In genomic region chr3:33949074-33949473, GRCh38 we compare ENCODE assay signal across 32 cellular contexts.
"Had no signal": no experiment of that assay in that cellular context is flagged by ENCODE, and none has a peak within 500 bp of the region (broad histone marks: within the 10 kb centered on the region; RNA-seq: fewer than 3 reads in every experiment).

No MANE protein-coding gene starts in this region.

- H3K27me3 Mint-ChIP-seq: activated B cell treated with CpG ODN at 0.5 μM for 24 hours; activated CD4-positive, alpha-beta memory T cell treated with anti-CD3 and anti-CD28 coated beads for 36 hours; activated CD4-positive, alpha-beta T cell treated with anti-CD3 and anti-CD28 coated beads, Interleukin-2, amount 10 ng/mL, durations not matched to agents 24 days and 14 days; activated naive CD4-positive, alpha-beta T cell treated with anti-CD3 and anti-CD28 coated beads, Interleukin-2, amount 10 ng/mL, durations not matched to agents 7 days and 5 days had no signal

- H3K36me3 Mint-ChIP-seq: activated CD4-positive, alpha-beta memory T cell treated with anti-CD3 and anti-CD28 coated beads for 36 hours; activated CD8-positive, alpha-beta memory T cell treated with anti-CD3 and anti-CD28 coated beads, Interleukin-2, amount 10 ng/mL, durations not matched to agents 7 days and 5 days; activated naive CD4-positive, alpha-beta T cell treated with anti-CD3 and anti-CD28 coated beads, Interleukin-2, amount 10 ng/mL, durations not matched to agents 7 days and 5 days; activated naive CD4-positive, alpha-beta T cell treated with anti-CD3 and anti-CD28 coated beads, Interleukin-2, amount 50 U/mL, for 72 hours; activated naive CD8-positive, alpha-beta T cell treated with anti-CD3 and anti-CD28 coated beads, Interleukin-2, amount 10 ng/mL, durations not matched to agents 7 days and 5 days; brain had no signal

- H3K27me3 ChIP-seq: ascending aorta, breast epithelium, gastrocnemius medialis had no signal

- H3K4me3 ChIP-seq: ascending aorta, breast epithelium, gastrocnemius medialis, heart left ventricle had no signal

- H3K4me3 Mint-ChIP-seq: activated B cell treated with CpG ODN at 0.5 μM for 24 hours; activated CD4-positive, alpha-beta memory T cell treated with anti-CD3 and anti-CD28 coated beads for 36 hours; activated CD4-positive, alpha-beta T cell treated with anti-CD3 and anti-CD28 coated beads, Interleukin-2, amount 10 ng/mL, durations not matched to agents 24 days and 14 days; activated CD8-positive, alpha-beta memory T cell treated with anti-CD3 and anti-CD28 coated beads, Interleukin-2, amount 10 ng/mL, durations not matched to agents 7 days and 5 days; activated CD8-positive, alpha-beta T cell treated with anti-CD3 and anti-CD28 coated beads, Interleukin-2, amount 10 ng/mL, durations not matched to agents 7 days and 5 days; activated naive CD4-positive, alpha-beta T cell treated with anti-CD3 and anti-CD28 coated beads, Interleukin-2, amount 10 ng/mL, durations not matched to agents 7 days and 5 days; activated naive CD8-positive, alpha-beta T cell treated with anti-CD3 and anti-CD28 coated beads, Interleukin-2, amount 10 ng/mL, durations not matched to agents 7 days and 5 days; activated T-helper 1 cell treated with anti-CD3 and anti-CD28 coated beads, Interleukin-12 subunit alpha, Interleukin-12 subunit beta, Interleukin-2, Interleukin-4 antibody, amounts not matched to agents 30 ng/mL and 10 ng/mL and 1 ng/mL, durations not matched to agents 14 hours and 24 hours and 36 hours; brain; central memory CD8-positive, alpha-beta T cell; effector memory CD8-positive, alpha-beta T cell; T-helper 17 cell; T-helper 2 cell treated with Interferon-gamma antibody and Interleukin-4, amounts not matched to agents 5 μg/mL and 100 μg/mL, for 36 hours had no signal

- H3K27ac Mint-ChIP-seq: activated B cell treated with CpG ODN at 0.5 μM for 24 hours; activated CD4-positive, alpha-beta memory T cell treated with anti-CD3 and anti-CD28 coated beads for 36 hours; activated CD4-positive, alpha-beta T cell treated with anti-CD3 and anti-CD28 coated beads, Interleukin-2, amount 10 ng/mL, durations not matched to agents 24 days and 14 days; activated CD8-positive, alpha-beta memory T cell treated with anti-CD3 and anti-CD28 coated beads, Interleukin-2, amount 10 ng/mL, durations not matched to agents 7 days and 5 days; activated CD8-positive, alpha-beta T cell treated with anti-CD3 and anti-CD28 coated beads, Interleukin-2, amount 10 ng/mL, durations not matched to agents 7 days and 5 days; activated naive CD4-positive, alpha-beta T cell treated with anti-CD3 and anti-CD28 coated beads, Interleukin-2, amount 10 ng/mL, durations not matched to agents 7 days and 5 days; activated naive CD4-positive, alpha-beta T cell treated with anti-CD3 and anti-CD28 coated beads, Interleukin-2, amount 50 U/mL, for 72 hours; activated naive CD8-positive, alpha-beta T cell treated with anti-CD3 and anti-CD28 coated beads, Interleukin-2, amount 10 ng/mL, durations not matched to agents 7 days and 5 days; activated T-helper 1 cell treated with anti-CD3 and anti-CD28 coated beads, Interleukin-12 subunit alpha, Interleukin-12 subunit beta, Interleukin-2, Interleukin-4 antibody, amounts not matched to agents 30 ng/mL and 10 ng/mL and 1 ng/mL, durations not matched to agents 14 hours and 24 hours and 36 hours; effector memory CD8-positive, alpha-beta T cell; T-helper 17 cell; T-helper 2 cell treated with Interferon-gamma antibody and Interleukin-4, amounts not matched to agents 5 μg/mL and 100 μg/mL, for 36 hours had no signal

- H3K9me3 Mint-ChIP-seq: activated B cell treated with CpG ODN at 0.5 μM for 24 hours; activated CD4-positive, alpha-beta memory T cell treated with anti-CD3 and anti-CD28 coated beads for 36 hours; activated CD4-positive, alpha-beta T cell treated with anti-CD3 and anti-CD28 coated beads, Interleukin-2, amount 10 ng/mL, durations not matched to agents 24 days and 14 days; activated naive CD4-positive, alpha-beta T cell treated with anti-CD3 and anti-CD28 coated beads, Interleukin-2, amount 10 ng/mL, durations not matched to agents 7 days and 5 days; activated naive CD4-positive, alpha-beta T cell treated with anti-CD3 and anti-CD28 coated beads, Interleukin-2, amount 50 U/mL, for 72 hours; activated naive CD8-positive, alpha-beta T cell treated with anti-CD3 and anti-CD28 coated beads, Interleukin-2, amount 10 ng/mL, durations not matched to agents 7 days and 5 days; activated T-helper 1 cell treated with anti-CD3 and anti-CD28 coated beads, Interleukin-12 subunit alpha, Interleukin-12 subunit beta, Interleukin-2, Interleukin-4 antibody, amounts not matched to agents 30 ng/mL and 10 ng/mL and 1 ng/mL, durations not matched to agents 14 hours and 24 hours and 36 hours; central memory CD8-positive, alpha-beta T cell; effector memory CD8-positive, alpha-beta T cell; T-helper 2 cell treated with Interferon-gamma antibody and Interleukin-4, amounts not matched to agents 5 μg/mL and 100 μg/mL, for 36 hours had no signal

- H3K36me3 ChIP-seq: ascending aorta, breast epithelium, gastrocnemius medialis, heart left ventricle, WERI-Rb-1 had no signal

- H3K4me1 Mint-ChIP-seq: activated B cell treated with CpG ODN at 0.5 μM for 24 hours; activated CD4-positive, alpha-beta T cell treated with anti-CD3 and anti-CD28 coated beads, Interleukin-2, amount 10 ng/mL, durations not matched to agents 24 days and 14 days; activated CD8-positive, alpha-beta memory T cell treated with anti-CD3 and anti-CD28 coated beads, Interleukin-2, amount 10 ng/mL, durations not matched to agents 7 days and 5 days; activated naive CD4-positive, alpha-beta T cell treated with anti-CD3 and anti-CD28 coated beads, Interleukin-2, amount 10 ng/mL, durations not matched to agents 7 days and 5 days; activated naive CD8-positive, alpha-beta T cell treated with anti-CD3 and anti-CD28 coated beads, Interleukin-2, amount 10 ng/mL, durations not matched to agents 7 days and 5 days; brain; central memory CD8-positive, alpha-beta T cell; T-helper 17 cell had no signal

- DNase-seq: activated B cell treated with CpG ODN at 0.5 μM for 24 hours; activated CD4-positive, alpha-beta memory T cell treated with anti-CD3 and anti-CD28 coated beads for 36 hours; activated CD4-positive, alpha-beta T cell treated with anti-CD3 and anti-CD28 coated beads, Interleukin-2, amount 10 ng/mL, durations not matched to agents 24 days and 14 days; activated CD8-positive, alpha-beta memory T cell treated with anti-CD3 and anti-CD28 coated beads, Interleukin-2, amount 10 ng/mL, durations not matched to agents 7 days and 5 days; activated CD8-positive, alpha-beta memory T cell treated with anti-CD3 and anti-CD28 coated beads, Interleukin-2, amount 50 U/mL, for 4 hours; activated CD8-positive, alpha-beta T cell treated with anti-CD3 and anti-CD28 coated beads, Interleukin-2, amount 10 ng/mL, durations not matched to agents 7 days and 5 days; activated gamma-delta T cell; activated naive CD4-positive, alpha-beta T cell; activated naive CD4-positive, alpha-beta T cell treated with anti-CD3 and anti-CD28 coated beads, Interleukin-2, amount 10 ng/mL, durations not matched to agents 7 days and 5 days; activated naive CD8-positive, alpha-beta T cell treated with anti-CD3 and anti-CD28 coated beads, Interleukin-2, amount 10 ng/mL, durations not matched to agents 7 days and 5 days; activated T-cell treated with anti-CD3 and anti-CD28 coated beads, Interleukin-2, amount 50 U/mL, for 1 hour; activated T-cell treated with anti-CD3 and anti-CD28 coated beads, Interleukin-2, amount 50 U/mL, for 48 hours; cortex of kidney; dermis blood vessel endothelial cell; effector CD4-positive, alpha-beta T cell; effector memory CD8-positive, alpha-beta T cell; foreskin fibroblast; gastrocnemius medialis; glutamatergic neuron; heart left ventricle; T-helper 1 cell; T-helper 17 cell; T1000; WERI-Rb-1 had no signal

- H3K4me1 ChIP-seq: ascending aorta, breast epithelium, gastrocnemius medialis, heart left ventricle had no signal

- H3K9me3 ChIP-seq: ascending aorta, breast epithelium, gastrocnemius medialis, heart left ventricle had no signal

- H3K27ac ChIP-seq: ascending aorta, breast epithelium, epithelial cell of prostate, gastrocnemius medialis, heart left ventricle, WERI-Rb-1 had no signal
